Comparison of ENCODE assay signal across 11 cellular contexts in genomic region chr2:219289537-219290361, GRCh38. TPM values are rescaled to one million over a fixed set of nuclear protein-coding genes. Genes with fewer than 3 reads are reported as not detected.
DNase-seq lines count a peak whose midpoint lies in the region; ATAC-seq, FAIRE-seq and TF ChIP-seq lines count a peak whose summit lies in the region.
"Had no signal": no experiment of that assay in that cellular context is flagged by ENCODE, and none has a peak within 500 bp of the region (broad histone marks: within the 10 kb centered on the region; RNA-seq: fewer than 3 reads in every experiment).

No MANE protein-coding gene starts in this region.

- TF ChIP-seq POLR2A in endothelial cell of umbilical vein (IDR thresholded peaks at IDR 0.05; ENCODE audit: low read depth, low read length): no peak

- H3K4me3 ChIP-seq in AG04450 (ENCODE audit: low read depth, low read length) (no peak overlapping the region), endothelial cell of umbilical vein (replicated peaks in 1 of 3; ENCODE audit: insufficient read depth in 1 of 3, low read depth in 1 of 3, low read length in 3 of 3) (no peak overlapping the region), muscle layer of colon (ENCODE audit: low read depth in 1 of 2, low read length in 2 of 2) (no peak overlapping the region)

- no peak overlapping the region for H2AFZ ChIP-seq in endothelial cell of umbilical vein (ENCODE audit: low read depth, low read length)

- peaks cover 6 to 10% of the 10 kb centered on the region in 2 donors for H3K4me1 Mint-ChIP-seq in natural killer cell treated with Interleukin-12 subunit alpha and Interleukin-12 subunit beta and Interleukin-15 and Interleukin-18, amount 100 ng/mL, for 72 hours (ENCODE audit: low read depth in 2 of 2)

- H3K27me3 ChIP-seq in AG04450 (ENCODE audit: control insufficient read depth, insufficient read depth, low read length) (no peaks in the 10 kb centered on the region), endothelial cell of umbilical vein (ENCODE audit: control insufficient read depth in 2 of 2, insufficient read depth in 2 of 2, low read length in 2 of 2) (peaks cover 0 to 1% of the 10 kb centered on the region in 2 experiments), muscle layer of colon (ENCODE audit: control insufficient read depth in 1 of 2, insufficient read depth in 2 of 2, low read length in 2 of 2) (no peaks in the 10 kb centered on the region)

- H3K9ac ChIP-seq in endothelial cell of umbilical vein (replicated peaks; ENCODE audit: extremely low read depth, insufficient read depth, low read length) (no peak overlapping the region), muscle layer of colon (ENCODE audit: low read length) (no peak overlapping the region)

- no peaks in the 10 kb centered on the region for H3K36me3 Mint-ChIP-seq in natural killer cell treated with Interleukin-12 subunit alpha and Interleukin-12 subunit beta and Interleukin-15 and Interleukin-18, amount 100 ng/mL, for 72 hours

- H3K4me2 ChIP-seq in endothelial cell of umbilical vein (ENCODE audit: insufficient read depth, low read length): no peak overlapping the region

- H3K27ac Mint-ChIP-seq in natural killer cell treated with Interleukin-12 subunit alpha and Interleukin-12 subunit beta and Interleukin-15 and Interleukin-18, amount 100 ng/mL, for 72 hours: no peak overlapping the region
- H3K27ac Mint-ChIP-seq: dendritic cell treated with granulocyte-macrophage colony-stimulating factor and Interleukin-4, amounts not matched to agents 40 ng/mL and 50 ng/mL, for 4 days had no signal

- H3K9me3 ChIP-seq in AG04450 (ENCODE audit: control insufficient read depth, insufficient read depth, low read length): no peaks in the 10 kb centered on the region
- H3K9me3 ChIP-seq in endothelial cell of umbilical vein (replicated peaks; ENCODE audit: control insufficient read depth, insufficient read depth, low read length): no peaks in the 10 kb centered on the region
- H3K9me3 ChIP-seq in muscle layer of colon (ENCODE audit: low read length): no peaks in the 10 kb centered on the region

- H3K27ac ChIP-seq in AG04450 (ENCODE audit: low read depth, low read length): peak overlapping the region; percentile 89
- H3K27ac ChIP-seq in endothelial cell of umbilical vein (ENCODE audit: insufficient read depth, low read depth, low read length): no peak overlapping the region
- peak overlapping the region; percentile 68 for H3K27ac ChIP-seq in muscle layer of colon (ENCODE audit: low read depth, low read length)

- no peak for TF ChIP-seq CTCF in AG04450 (IDR thresholded peaks at IDR 0.05; ENCODE audit: low read depth, low read length)
- no peak for TF ChIP-seq CTCF in endothelial cell of umbilical vein (IDR thresholded peaks at IDR 0.05; ENCODE audit: extremely low read depth in 1 of 2, insufficient read depth in 1 of 2, low read depth in 1 of 2, low read length in 2 of 2)

- BruUV-seq in endothelial cell of umbilical vein (replicated peaks; lab: Mats Ljungman, UMichigan): no TSS peak

- ATAC-seq in natural killer cell treated with Interleukin-12 subunit alpha and Interleukin-12 subunit beta and Interleukin-15 and Interleukin-18, amount 100 ng/mL, for 72 hours: no peak

- H3K4me1 ChIP-seq in endothelial cell of umbilical vein (ENCODE audit: control insufficient read depth, extremely low read depth, insufficient read depth, low read length) (peaks cover 4% of the 10 kb centered on the region), muscle layer of colon (ENCODE audit: insufficient read depth, low read length) (peaks cover 17% of the 10 kb centered on the region)

- DNase-seq in AG04450 (ENCODE audit: low read depth, low spot score) (peak; percentile 86), NCI-H1694 treated with DMSO at 0.1 percent for 48 hours (lab: John Stamatoyannopoulos, UW) (peak; percentile 80), endothelial cell of umbilical vein (ENCODE audit: low read depth, low spot score) (peak; percentile 73), NCI-H524 (lab: John Stamatoyannopoulos, UW) (no peak), SIG-M5 treated with dmso at 0.1 percent for 504 hours (lab: John Stamatoyannopoulos, UW; ENCODE audit: unreplicated experiment) (no peak)
- no peak for DNase-seq in natural killer cell treated with Interleukin-12 subunit alpha and Interleukin-12 subunit beta and Interleukin-15 and Interleukin-18, amount 100 ng/mL, for 72 hours (ENCODE audit: low spot score)
- no peak for DNase-seq in stimulated activated CD4-positive, alpha-beta T cell treated with anti-CD3 and anti-CD28 coated beads, Interleukin-15, amount 100 ng/mL, for 24 hours

- no peak overlapping the region for H3K4me3 Mint-ChIP-seq in natural killer cell treated with Interleukin-12 subunit alpha and Interleukin-12 subunit beta and Interleukin-15 and Interleukin-18, amount 100 ng/mL, for 72 hours
- H3K4me3 Mint-ChIP-seq: dendritic cell treated with granulocyte-macrophage colony-stimulating factor and Interleukin-4, amounts not matched to agents 40 ng/mL and 50 ng/mL, for 4 days had no signal

- intact Hi-C loops in endothelial cell of umbilical vein (cut with micrococcal nuclease): no loop called here

- no peaks in the 10 kb centered on the region for H4K20me1 ChIP-seq in endothelial cell of umbilical vein (replicated peaks; ENCODE audit: control insufficient read depth, extremely low read depth, insufficient read depth, low read length)

- no peaks in the 10 kb centered on the region for H3K79me2 ChIP-seq in endothelial cell of umbilical vein (ENCODE audit: control insufficient read depth, insufficient read depth, low read length)

- dilution Hi-C loops in endothelial cell of umbilical vein (cut with MboI; ENCODE audit: extremely low pct_ligation_motif_present, low sequenced_read_pairs): no loop called here

- H3K9me1 ChIP-seq in endothelial cell of umbilical vein (replicated peaks; ENCODE audit: control insufficient read depth, extremely low read depth, insufficient read depth, low read length): no peaks in the 10 kb centered on the region

- CTCF ChIA-PET in AG04450 (lab: Charles Lee) (interaction anchor here (1.0 to 2.3 kb wide), 3 partner anchors 10 to 130 kb away, joined by 3 to 7 read pairs (median 6); no protein-coding TSS in a partner anchor), endothelial cell of umbilical vein (lab: Charles Lee) (interaction anchor here (11.2 kb wide), 1 partner anchor 8 kb away, joined by 253 read pairs; the partner anchor contains the start of gene DNAJB2)

- H3K27me3 Mint-ChIP-seq in natural killer cell treated with Interleukin-12 subunit alpha and Interleukin-12 subunit beta and Interleukin-15 and Interleukin-18, amount 100 ng/mL, for 72 hours: no peaks in the 10 kb centered on the region

- H3K36me3 ChIP-seq in endothelial cell of umbilical vein (ENCODE audit: control insufficient read depth in 2 of 2, extremely low read depth in 1 of 2, insufficient read depth in 2 of 2, low read length in 2 of 2) (peaks cover 0 to 5% of the 10 kb centered on the region in 2 experiments), muscle layer of colon (ENCODE audit: insufficient read depth, low read length) (peaks cover 9% of the 10 kb centered on the region)

- H3K9me3 Mint-ChIP-seq in natural killer cell treated with Interleukin-12 subunit alpha and Interleukin-12 subunit beta and Interleukin-15 and Interleukin-18, amount 100 ng/mL, for 72 hours: no peaks in the 10 kb centered on the region
- H3K9me3 Mint-ChIP-seq: dendritic cell treated with granulocyte-macrophage colony-stimulating factor and Interleukin-4, amounts not matched to agents 40 ng/mL and 50 ng/mL, for 4 days had no signal

- no peak for FAIRE-seq in endothelial cell of umbilical vein (lab: Jason Lieb, UNC)
- FAIRE-seq: G401.6 had no signal

- POLR2A ChIA-PET in AG04450 (lab: Yijun Ruan, JAX): interaction anchor here (2.5 kb wide), 1 partner anchor 11 kb away, joined by 8 read pairs; the partner anchor contains the start of gene DNAJB2
- POLR2A ChIA-PET in endothelial cell of umbilical vein (lab: Charles Lee): no interaction called here

RNA-seq across cellular contexts. Expression of gene DNAJB2, which starts 10.6 kb away (rescaled TPM):
- polyA plus RNA-seq in AG04450 (2011; rRNA removed) (40.6 and 41.1 TPM in 2 replicates), endothelial cell of umbilical vein (30.6 and 35.0 TPM in 2 replicates)
- polyA minus RNA-seq in AG04450 (2011; rRNA and poly(A)+ RNA removed): 49.0 and 66.1 TPM in 2 replicates
- total RNA-seq in endothelial cell of umbilical vein: 27.3 and 30.4 TPM in 2 replicates
- 21.8 and 24.9 TPM in 2 replicates for polyA plus RNA-seq in endothelial cell of umbilical vein (2011; cell fraction: cytosol; rRNA removed)
- 52.8 and 54.2 TPM in 2 replicates for polyA plus RNA-seq in endothelial cell of umbilical vein (2011; cell fraction: nucleus; rRNA removed)
- 18.1 and 27.5 TPM in 2 replicates for polyA plus RNA-seq in endothelial cell of umbilical vein (2012)
- polyA minus RNA-seq in endothelial cell of umbilical vein: 35.9 and 38.8 TPM in 2 replicates
- polyA minus RNA-seq in endothelial cell of umbilical vein (2011; cell fraction: cytosol; rRNA and poly(A)+ RNA removed): 9.8 TPM
- polyA minus RNA-seq in endothelial cell of umbilical vein (2011; cell fraction: nucleus; rRNA and poly(A)+ RNA removed): 19.6 and 21.6 TPM in 2 replicates
- 10 to 100 TPM; 43.4 to 47.9 TPM for total RNA-seq in natural killer cell treated with Interleukin-12 subunit alpha and Interleukin-12 subunit beta and Interleukin-15 and Interleukin-18, amount 100 ng/mL, for 72 hours

RNA-seq across cellular contexts. Expression of gene PTPRN, which starts 19.5 kb away (rescaled TPM):
- polyA plus RNA-seq in AG04450 (2011; rRNA removed) (11.7 and 15.1 TPM in 2 replicates), endothelial cell of umbilical vein (not detected in 2 replicates)
- 19.8 and 26.2 TPM in 2 replicates for polyA minus RNA-seq in AG04450 (2011; rRNA and poly(A)+ RNA removed)
- total RNA-seq in endothelial cell of umbilical vein: not detected in 2 replicates
- polyA plus RNA-seq in endothelial cell of umbilical vein (2011; cell fraction: cytosol; rRNA removed): not detected in 2 replicates
- polyA plus RNA-seq in endothelial cell of umbilical vein (2011; cell fraction: nucleus; rRNA removed): 0.21 TPM in 1 of 2 replicates, not detected in the other
- polyA plus RNA-seq in endothelial cell of umbilical vein (2012): 0.11 TPM in 1 of 2 replicates, not detected in the other
- not detected in 2 replicates for polyA minus RNA-seq in endothelial cell of umbilical vein
- not detected for polyA minus RNA-seq in endothelial cell of umbilical vein (2011; cell fraction: cytosol; rRNA and poly(A)+ RNA removed)
- polyA minus RNA-seq in endothelial cell of umbilical vein (2011; cell fraction: nucleus; rRNA and poly(A)+ RNA removed): not detected in 2 replicates
- not detected for total RNA-seq in natural killer cell treated with Interleukin-12 subunit alpha and Interleukin-12 subunit beta and Interleukin-15 and Interleukin-18, amount 100 ng/mL, for 72 hours

RNA-seq across cellular contexts. Expression of gene TUBA4A, which starts 36.0 kb away (rescaled TPM):
- polyA plus RNA-seq in AG04450 (2011; rRNA removed) (22.4 and 22.6 TPM in 2 replicates), endothelial cell of umbilical vein (24.8 and 29.4 TPM in 2 replicates)
- polyA minus RNA-seq in AG04450 (2011; rRNA and poly(A)+ RNA removed): 8.5 and 9.5 TPM in 2 replicates
- total RNA-seq in endothelial cell of umbilical vein: 10.7 and 16.5 TPM in 2 replicates
- 15.2 and 17.9 TPM in 2 replicates for polyA plus RNA-seq in endothelial cell of umbilical vein (2011; cell fraction: cytosol; rRNA removed)
- 20.2 and 22.9 TPM in 2 replicates for polyA plus RNA-seq in endothelial cell of umbilical vein (2011; cell fraction: nucleus; rRNA removed)
- polyA plus RNA-seq in endothelial cell of umbilical vein (2012): 6.8 and 13.8 TPM in 2 replicates
- 10.0 and 10.5 TPM in 2 replicates for polyA minus RNA-seq in endothelial cell of umbilical vein
- polyA minus RNA-seq in endothelial cell of umbilical vein (2011; cell fraction: cytosol; rRNA and poly(A)+ RNA removed): 31.2 TPM
- 1.6 and 3.9 TPM in 2 replicates for polyA minus RNA-seq in endothelial cell of umbilical vein (2011; cell fraction: nucleus; rRNA and poly(A)+ RNA removed)
- 100 to 1,000 TPM; 159 to 161 TPM for total RNA-seq in natural killer cell treated with Interleukin-12 subunit alpha and Interleukin-12 subunit beta and Interleukin-15 and Interleukin-18, amount 100 ng/mL, for 72 hours

RNA-seq across cellular contexts. Expression of gene TUBA4B, which starts 36.7 kb away (rescaled TPM):
- polyA plus RNA-seq in AG04450 (2011; rRNA removed) (not detected in 2 replicates), endothelial cell of umbilical vein (not detected in 2 replicates)
- polyA minus RNA-seq in AG04450 (2011; rRNA and poly(A)+ RNA removed): not detected in 2 replicates
- not detected in 2 replicates for total RNA-seq in endothelial cell of umbilical vein
- polyA plus RNA-seq in endothelial cell of umbilical vein (2011; cell fraction: cytosol; rRNA removed): not detected in 2 replicates
- polyA plus RNA-seq in endothelial cell of umbilical vein (2011; cell fraction: nucleus; rRNA removed): not detected in 2 replicates
- not detected in 2 replicates for polyA plus RNA-seq in endothelial cell of umbilical vein (2012)
- not detected in 2 replicates for polyA minus RNA-seq in endothelial cell of umbilical vein
- not detected for polyA minus RNA-seq in endothelial cell of umbilical vein (2011; cell fraction: cytosol; rRNA and poly(A)+ RNA removed)
- not detected in 2 replicates for polyA minus RNA-seq in endothelial cell of umbilical vein (2011; cell fraction: nucleus; rRNA and poly(A)+ RNA removed)
- total RNA-seq in natural killer cell treated with Interleukin-12 subunit alpha and Interleukin-12 subunit beta and Interleukin-15 and Interleukin-18, amount 100 ng/mL, for 72 hours: not detected
- total RNA-seq: NCI-H460 had no signal

RNA-seq across cellular contexts. Expression of gene RESP18, which starts 42.8 kb away (rescaled TPM):
- polyA plus RNA-seq in AG04450 (2011; rRNA removed): not detected in 2 replicates
- polyA minus RNA-seq in AG04450 (2011; rRNA and poly(A)+ RNA removed): not detected in 2 replicates
- total RNA-seq in endothelial cell of umbilical vein: not detected in 2 replicates
- polyA plus RNA-seq in endothelial cell of umbilical vein: not detected in 2 replicates
- polyA plus RNA-seq in endothelial cell of umbilical vein (2011; cell fraction: cytosol; rRNA removed): not detected in 2 replicates
- polyA plus RNA-seq in endothelial cell of umbilical vein (2011; cell fraction: nucleus; rRNA removed): not detected in 2 replicates
- polyA plus RNA-seq in endothelial cell of umbilical vein (2012): not detected in 2 replicates
- not detected in 2 replicates for polyA minus RNA-seq in endothelial cell of umbilical vein
- polyA minus RNA-seq in endothelial cell of umbilical vein (2011; cell fraction: cytosol; rRNA and poly(A)+ RNA removed): not detected
- polyA minus RNA-seq in endothelial cell of umbilical vein (2011; cell fraction: nucleus; rRNA and poly(A)+ RNA removed): not detected in 2 replicates
- not detected for total RNA-seq in natural killer cell treated with Interleukin-12 subunit alpha and Interleukin-12 subunit beta and Interleukin-15 and Interleukin-18, amount 100 ng/mL, for 72 hours
- total RNA-seq: NCI-H460 had no signal

Comparison
In these comparisons a context has a peak if more than half of its experiments do, and no peak if none do; other contexts are left out.
1. DNase-seq: peak in AG04450 (single experiment), NCI-H1694 treated with DMSO at 0.1 percent for 48 hours (single experiment) and endothelial cell of umbilical vein (single experiment); none in NCI-H524 (0 of 2), natural killer cell treated with Interleukin-12 subunit alpha and Interleukin-12 subunit beta and Interleukin-15 and Interleukin-18, amount 100 ng/mL, for 72 hours (single experiment), SIG-M5 treated with dmso at 0.1 percent for 504 hours (single experiment) and stimulated activated CD4-positive, alpha-beta T cell treated with anti-CD3 and anti-CD28 coated beads, Interleukin-15, amount 100 ng/mL, for 24 hours (single experiment).